Comparison of ENCODE assay signal across 24 cellular contexts in genomic region chr16:6133009-6133408, GRCh38.
"Had no signal": no experiment of that assay in that cellular context is flagged by ENCODE, and none has a peak within 500 bp of the region (broad histone marks: within the 10 kb centered on the region; RNA-seq: fewer than 3 reads in every experiment).

No MANE protein-coding gene starts in this region.

- H3K9me3 ChIP-seq: ovary, psoas muscle, right lobe of liver, sigmoid colon, stomach, thoracic aorta, thyroid gland, tibial nerve, upper lobe of left lung, vagina had no signal

- H3K27me3 ChIP-seq: ovary, right lobe of liver, sigmoid colon, stomach, thyroid gland, tibial nerve, upper lobe of left lung, vagina had no signal

- DNase-seq: naive B cell; naive thymus-derived CD8-positive, alpha-beta T cell; occipital lobe; ovary; posterior cingulate gyrus; psoas muscle; right cardiac atrium; right lobe of liver; sigmoid colon; small intestine; stimulated activated CD4-positive, alpha-beta T cell treated with anti-CD3 and anti-CD28 coated beads, Interleukin-15, amount 100 ng/mL, for 24 hours; stimulated activated CD4-positive, alpha-beta T cell treated with anti-CD3 and anti-CD28 coated beads, Interleukin-2, amount 100 ng/mL, for 24 hours; stimulated activated CD4-positive, alpha-beta T cell treated with anti-CD3 and anti-CD28 coated beads, Interleukin-2, amount 100 ng/mL, for 48 hours; stimulated activated CD4-positive, alpha-beta T cell treated with anti-CD3 and anti-CD28 coated beads, Interleukin-4, amount 100 ng/mL, for 24 hours; stimulated activated naive B cell treated with anti-CD40 and anti-IgM and Interleukin-4, amounts not matched to agents 10 μg/mL and 1 μg/mL and 100 μg/mL, for 72 hours; stimulated activated naive CD4-positive, alpha-beta T cell treated with Interleukin-2 at 50 U/mL for 16 hours; stomach; trophoblast cell; upper lobe of left lung had no signal

- H3K27ac ChIP-seq: ovary, parathyroid adenoma, psoas muscle, right lobe of liver, sigmoid colon, stomach, thoracic aorta, thyroid gland, tibial nerve, upper lobe of left lung, vagina had no signal

- H3K4me3 ChIP-seq: ovary, psoas muscle, right lobe of liver, sigmoid colon, stomach, thoracic aorta, thyroid gland, tibial nerve, upper lobe of left lung, vagina had no signal

- H3K9ac ChIP-seq: parathyroid adenoma had no signal

- H3K79me2 ChIP-seq: parathyroid adenoma had no signal

- H3K36me3 ChIP-seq: ovary, right lobe of liver, sigmoid colon, stomach, thoracic aorta, thyroid gland, tibial nerve, upper lobe of left lung, vagina had no signal

- H2AFZ ChIP-seq: parathyroid adenoma had no signal
